Comparison of ENCODE assay signal across 8 cellular contexts in genomic region chr22:37545703-37546435, GRCh38. TPM values are rescaled to one million over a fixed set of nuclear protein-coding genes. Genes with fewer than 3 reads are reported as not detected.
DNase-seq lines count a peak whose midpoint lies in the region; ATAC-seq and TF ChIP-seq lines count a peak whose summit lies in the region.

No MANE protein-coding gene starts in this region.

- H3K27me3 ChIP-seq in prostate gland (replicated peaks; ENCODE audit: insufficient read depth): no peaks in the 10 kb centered on the region

- no peaks in the 10 kb centered on the region for H3K36me3 Mint-ChIP-seq in activated T-helper 17 cell treated with anti-CD3 and anti-CD28 coated beads, Interleukin-2, amount 50 U/mL, for 72 hours (ENCODE audit: low read depth)
- no peaks in the 10 kb centered on the region for H3K36me3 Mint-ChIP-seq in activated T-helper 2 cell treated with anti-CD3 and anti-CD28 coated beads, Interferon-gamma antibody, Interleukin-2, Interleukin-4, amounts not matched to agents 10 μg/mL and 5 μg/mL and 100 μg/mL, durations not matched to agents 14 hours and 24 hours and 36 hours (ENCODE audit: low read depth)

- H3K4me1 Mint-ChIP-seq in activated T-helper 17 cell treated with anti-CD3 and anti-CD28 coated beads, Interleukin-2, amount 50 U/mL, for 72 hours: peaks cover 20% of the 10 kb centered on the region
- peaks cover 17% of the 10 kb centered on the region for H3K4me1 Mint-ChIP-seq in activated T-helper 2 cell treated with anti-CD3 and anti-CD28 coated beads, Interferon-gamma antibody, Interleukin-2, Interleukin-4, amounts not matched to agents 10 μg/mL and 5 μg/mL and 100 μg/mL, durations not matched to agents 14 hours and 24 hours and 36 hours (ENCODE audit: low read depth)

- peak overlapping the region; percentile 73 to 77 for H3K27ac ChIP-seq in prostate gland

- H3K4me3 Mint-ChIP-seq in activated T-helper 17 cell treated with anti-CD3 and anti-CD28 coated beads, Interleukin-2, amount 50 U/mL, for 72 hours: no peak overlapping the region
- H3K4me3 Mint-ChIP-seq in activated T-helper 2 cell treated with anti-CD3 and anti-CD28 coated beads, Interferon-gamma antibody, Interleukin-2, Interleukin-4, amounts not matched to agents 10 μg/mL and 5 μg/mL and 100 μg/mL, durations not matched to agents 14 hours and 24 hours and 36 hours (ENCODE audit: low read depth): no peak overlapping the region

- DNase-seq in Daoy (ENCODE audit: low read depth): peak; percentile 92
- peak; percentile 92 for DNase-seq in cardiac septum (ENCODE audit: low spot score)
- DNase-seq in prostate gland (ENCODE audit: low spot score): peak; percentile 62
- no peak for DNase-seq in activated T-helper 2 cell treated with anti-CD3 and anti-CD28 coated beads, Interferon-gamma antibody, Interleukin-2, Interleukin-4, amounts not matched to agents 10 μg/mL and 5 μg/mL and 100 μg/mL, durations not matched to agents 14 hours and 24 hours and 36 hours (ENCODE audit: low spot score)

- peaks cover 1% of the 10 kb centered on the region for H3K27me3 Mint-ChIP-seq in activated T-helper 17 cell treated with anti-CD3 and anti-CD28 coated beads, Interleukin-2, amount 50 U/mL, for 72 hours
- peaks cover 2% of the 10 kb centered on the region for H3K27me3 Mint-ChIP-seq in activated T-helper 2 cell treated with anti-CD3 and anti-CD28 coated beads, Interferon-gamma antibody, Interleukin-2, Interleukin-4, amounts not matched to agents 10 μg/mL and 5 μg/mL and 100 μg/mL, durations not matched to agents 14 hours and 24 hours and 36 hours (ENCODE audit: low read depth)

- H3K4me1 ChIP-seq in prostate gland (replicated peaks): peaks cover 7% of the 10 kb centered on the region

- TF ChIP-seq POLR2A in prostate gland (IDR thresholded peaks at IDR 0.05): peak; percentile 47

- 11% methylated on average over 25 of the region's 28 CpGs for WGBS in prostate gland

- no peaks in the 10 kb centered on the region for H3K9me3 ChIP-seq in prostate gland

- TF ChIP-seq CTCF in prostate gland (IDR thresholded peaks at IDR 0.05): no peak

- H3K36me3 ChIP-seq in prostate gland: no peaks in the 10 kb centered on the region

- intact Hi-C loops in cardiac septum (cut with DNase I): loop anchor here (2.0 kb wide), 1 partner anchor 15 kb away; the partner anchor contains the start of gene CDC42EP1
- intact Hi-C loops in prostate gland (cut with DNase I): no loop called here
- intact Hi-C loops in activated T-helper 2 cell treated with anti-CD3 and anti-CD28 coated beads, Interferon-gamma antibody, Interleukin-2, Interleukin-4, amounts not matched to agents 10 μg/mL and 5 μg/mL and 100 μg/mL, durations not matched to agents 14 hours and 24 hours and 36 hours (cut with micrococcal nuclease): loop anchor here (1.0 kb wide), 2 partner anchors 15 to 21 kb away; no protein-coding TSS in a partner anchor

- H3K4me3 ChIP-seq in prostate gland: peak overlapping the region; percentile 3 to 5

- H3K9me3 Mint-ChIP-seq in activated T-helper 17 cell treated with anti-CD3 and anti-CD28 coated beads, Interleukin-2, amount 50 U/mL, for 72 hours: no peaks in the 10 kb centered on the region
- H3K9me3 Mint-ChIP-seq in activated T-helper 2 cell treated with anti-CD3 and anti-CD28 coated beads, Interferon-gamma antibody, Interleukin-2, Interleukin-4, amounts not matched to agents 10 μg/mL and 5 μg/mL and 100 μg/mL, durations not matched to agents 14 hours and 24 hours and 36 hours: no peaks in the 10 kb centered on the region

- no peak for ATAC-seq in activated T-helper 17 cell treated with anti-CD3 and anti-CD28 coated beads, Interleukin-2, amount 50 U/mL, for 72 hours (replicated peaks)
- ATAC-seq in HG03097 (IDR thresholded peaks at IDR 0.05; ENCODE audit: low FRiP score, unreplicated experiment): no peak
- no peak for ATAC-seq in GM21526 (IDR thresholded peaks at IDR 0.05; ENCODE audit: low FRiP score, unreplicated experiment)
- no peak for ATAC-seq in GM18868 (IDR thresholded peaks at IDR 0.05; ENCODE audit: unreplicated experiment)

- H3K27ac Mint-ChIP-seq in activated T-helper 17 cell treated with anti-CD3 and anti-CD28 coated beads, Interleukin-2, amount 50 U/mL, for 72 hours: peak overlapping the region; percentile 80
- H3K27ac Mint-ChIP-seq in activated T-helper 2 cell treated with anti-CD3 and anti-CD28 coated beads, Interferon-gamma antibody, Interleukin-2, Interleukin-4, amounts not matched to agents 10 μg/mL and 5 μg/mL and 100 μg/mL, durations not matched to agents 14 hours and 24 hours and 36 hours: no peak overlapping the region

RNA-seq across cellular contexts. Expression of gene CDC42EP1, which starts 14.4 kb away (rescaled TPM):
- 11.8 and 13.1 TPM in 2 replicates for total RNA-seq in Daoy (2014; rRNA removed; shearing (Covaris generic))
- total RNA-seq in activated T-helper 17 cell treated with anti-CD3 and anti-CD28 coated beads, Interleukin-2, amount 50 U/mL, for 72 hours: 1 to 10 TPM; 1.0 to 2.3 TPM
- total RNA-seq in cardiac septum: 18.8 TPM
- 10 to 100 TPM; 28.6 to 97.0 TPM for total RNA-seq in prostate gland
- total RNA-seq in activated T-helper 2 cell treated with anti-CD3 and anti-CD28 coated beads, Interferon-gamma antibody, Interleukin-2, Interleukin-4, amounts not matched to agents 10 μg/mL and 5 μg/mL and 100 μg/mL, durations not matched to agents 14 hours and 24 hours and 36 hours: 0.74 and 1.1 TPM in 2 replicates

RNA-seq across cellular contexts. Expression of gene CARD10, which starts 26.7 kb away (rescaled TPM):
- 24.0 and 25.9 TPM in 2 replicates for total RNA-seq in Daoy (2014; rRNA removed; shearing (Covaris generic))
- total RNA-seq in activated T-helper 17 cell treated with anti-CD3 and anti-CD28 coated beads, Interleukin-2, amount 50 U/mL, for 72 hours: under 1 TPM in 1 of 2 donors, not detected in 1; 0.09 TPM
- total RNA-seq in cardiac septum (6.0 TPM), prostate gland (10 to 100 TPM; 14.2 to 70.7 TPM)
- 0.09 TPM in 1 of 2 replicates, not detected in the other for total RNA-seq in activated T-helper 2 cell treated with anti-CD3 and anti-CD28 coated beads, Interferon-gamma antibody, Interleukin-2, Interleukin-4, amounts not matched to agents 10 μg/mL and 5 μg/mL and 100 μg/mL, durations not matched to agents 14 hours and 24 hours and 36 hours

RNA-seq across cellular contexts. Expression of gene LGALS2, which starts 34.0 kb away (rescaled TPM):
- total RNA-seq in Daoy (2014; rRNA removed; shearing (Covaris generic)): not detected in 2 replicates
- not detected for total RNA-seq in activated T-helper 17 cell treated with anti-CD3 and anti-CD28 coated beads, Interleukin-2, amount 50 U/mL, for 72 hours
- not detected for total RNA-seq in cardiac septum
- total RNA-seq in prostate gland: not detected
- not detected in 2 replicates for total RNA-seq in activated T-helper 2 cell treated with anti-CD3 and anti-CD28 coated beads, Interferon-gamma antibody, Interleukin-2, Interleukin-4, amounts not matched to agents 10 μg/mL and 5 μg/mL and 100 μg/mL, durations not matched to agents 14 hours and 24 hours and 36 hours

RNA-seq across cellular contexts. Expression of gene MFNG, which starts 59.7 kb away (rescaled TPM):
- 2.4 and 3.0 TPM in 2 replicates for total RNA-seq in Daoy (2014; rRNA removed; shearing (Covaris generic))
- total RNA-seq in activated T-helper 17 cell treated with anti-CD3 and anti-CD28 coated beads, Interleukin-2, amount 50 U/mL, for 72 hours: 100 to 1,000 TPM; 170 to 245 TPM
- 5.3 TPM for total RNA-seq in cardiac septum
- 1 to 10 TPM; 4.4 to 7.3 TPM for total RNA-seq in prostate gland
- 166 and 168 TPM in 2 replicates for total RNA-seq in activated T-helper 2 cell treated with anti-CD3 and anti-CD28 coated beads, Interferon-gamma antibody, Interleukin-2, Interleukin-4, amounts not matched to agents 10 μg/mL and 5 μg/mL and 100 μg/mL, durations not matched to agents 14 hours and 24 hours and 36 hours
